In genomic region chr19:51986309-51987291, GRCh38 we compare ENCODE assay signal across 1 cellular context.
TF ChIP-seq lines count a peak whose summit lies in the region.

TSS of gene ZNF350 (minus strand) at chr19:51986840. CDS start at chr19:51974360, 12,480 bp downstream.

TF ChIP-seq in HepG2, 621 proteins besides CTCF, POLR2A, EP300 and RAD21 (continued from another document and continues in another):
- no peak for TF ChIP-seq GLMP (CRISPR knock-in tag; IDR thresholded peaks at IDR 0.05; ENCODE audit: borderline replicate concordance)
- TF ChIP-seq ZNF768 (CRISPR knock-in tag; IDR thresholded peaks at IDR 0.05) = no peak
- TF ChIP-seq ZNF710 (CRISPR knock-in tag; IDR thresholded peaks at IDR 0.05; ENCODE audit: borderline replicate concordance) = no peak
- TF ChIP-seq KAT7 (CRISPR knock-in tag; IDR thresholded peaks at IDR 0.05; ENCODE audit: borderline replicate concordance) = no peak; the same call in 1 of the 2 replicates
- no peak for TF ChIP-seq TFAP4 (IDR thresholded peaks at IDR 0.05; ENCODE audit: borderline replicate concordance, low read depth)
- TF ChIP-seq ZFAT (CRISPR knock-in tag; conservative IDR thresholded peaks at IDR 0.05) = no peak
- TF ChIP-seq ZNF646 (CRISPR knock-in tag; IDR thresholded peaks at IDR 0.05) = no peak
- peak; percentile 70 for TF ChIP-seq ZNF142 (CRISPR knock-in tag; IDR thresholded peaks at IDR 0.05)
- no peak; the same call in 1 of the 2 replicates for TF ChIP-seq ZNF670 (CRISPR knock-in tag; IDR thresholded peaks at IDR 0.05; ENCODE audit: borderline replicate concordance)
- no peak for TF ChIP-seq MTERF4 (CRISPR knock-in tag; IDR thresholded peaks at IDR 0.05)
- TF ChIP-seq ZNF674 (CRISPR knock-in tag; IDR thresholded peaks at IDR 0.05; ENCODE audit: low read depth) = no peak
- TF ChIP-seq E2F2 (CRISPR knock-in tag; IDR thresholded peaks at IDR 0.05; ENCODE audit: borderline replicate concordance) = no peak
- no peak for TF ChIP-seq HHEX (CRISPR knock-in tag; IDR thresholded peaks at IDR 0.05)
- TF ChIP-seq ASH2L (IDR thresholded peaks at IDR 0.05; ENCODE audit: insufficient read length, low read depth, low read length) = peak; percentile 83
- no peak for TF ChIP-seq KIAA2018 (CRISPR knock-in tag; IDR thresholded peaks at IDR 0.05; ENCODE audit: borderline replicate concordance)
- TF ChIP-seq ZNF207 (IDR thresholded peaks at IDR 0.05; ENCODE audit: borderline replicate concordance) = no peak
- TF ChIP-seq ZNF331 (CRISPR knock-in tag; IDR thresholded peaks at IDR 0.05) = peak; percentile 68
- TF ChIP-seq ZBTB20 (CRISPR knock-in tag; IDR thresholded peaks at IDR 0.05; ENCODE audit: borderline replicate concordance, low read depth) = no peak
- TF ChIP-seq DBP (CRISPR knock-in tag; IDR thresholded peaks at IDR 0.05; ENCODE audit: not compliant biosample characterization) = no peak
- TF ChIP-seq ZNF3 (CRISPR knock-in tag; IDR thresholded peaks at IDR 0.05) = no peak
